ENCODE assay signal across 9 cellular contexts in the genomic region with DNA sequence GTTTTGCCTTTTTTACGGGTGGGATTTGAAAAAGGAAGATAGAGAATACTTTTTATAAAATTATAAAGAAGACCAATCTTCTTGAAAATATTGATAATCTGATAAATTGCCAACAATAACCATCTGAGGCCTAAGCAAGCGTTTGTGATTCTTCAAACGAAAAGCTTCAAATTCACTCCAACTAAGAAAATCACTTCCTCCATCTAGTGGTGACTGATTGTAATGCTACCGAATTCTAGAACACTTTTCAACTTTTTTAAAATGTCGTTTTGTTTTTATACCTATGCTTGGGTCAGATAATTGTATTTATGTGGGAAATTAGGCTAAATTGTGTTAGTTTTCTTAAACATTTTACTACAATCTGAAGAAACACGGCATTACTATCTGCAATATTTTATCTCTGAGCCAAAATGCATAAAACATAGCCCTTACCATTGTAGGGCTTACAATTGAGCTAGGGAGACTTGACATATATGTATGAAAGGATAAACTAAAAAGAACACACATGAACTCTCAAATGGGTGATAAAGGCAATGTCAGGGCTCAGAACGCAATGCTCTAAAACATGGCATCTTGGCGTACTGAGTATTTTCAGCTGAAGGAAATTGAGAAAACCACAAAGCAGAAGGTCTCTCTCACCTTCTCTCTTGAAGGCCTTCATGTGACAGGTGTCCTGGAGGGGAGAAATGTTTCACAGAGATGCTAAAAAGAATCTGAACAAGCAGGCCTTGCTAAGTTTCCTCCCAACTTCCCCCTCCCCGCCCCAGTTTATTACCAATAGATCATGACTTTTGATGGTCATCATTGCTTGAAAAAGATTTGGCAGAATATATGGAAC. TPM values are rescaled to one million over a fixed set of nuclear protein-coding genes. Genes with fewer than 3 reads are reported as not detected.
DNase-seq lines count a peak whose midpoint lies in the region; ATAC-seq, FAIRE-seq and TF ChIP-seq lines count a peak whose summit lies in the region.
"Had no signal": no experiment of that assay in that cellular context is flagged by ENCODE, and none has a peak within 500 bp of the region (broad histone marks: within the 10 kb centered on the region; RNA-seq: fewer than 3 reads in every experiment).

No MANE protein-coding gene starts in this region.

- WGBS in spleen, 5 donors, result 31 to 37% (median 34%) methylated on average over 9 of the region's 9 CpGs

- ATAC-seq in GM21723 (IDR thresholded peaks at IDR 0.05; ENCODE audit: unreplicated experiment), result peak; percentile 78
- ATAC-seq in T-helper 17 cell, result peak; percentile 69

- peak in 9 of 11 experiments; percentile 31 to 78 (median 64) for TF ChIP-seq CTCF in spleen (IDR thresholded peaks at IDR 0.05 in 8 of 11, conservative IDR thresholded peaks at IDR 0.05 in 3 of 11)

- peak; percentile 93 for FAIRE-seq in frontal cortex (lab: Jason Lieb, UNC)

- no peak overlapping the region for H3K4me3 ChIP-seq in spleen

- DNase-seq in SIG-M5 treated with dmso at 0.1 percent for 504 hours (lab: John Stamatoyannopoulos, UW; ENCODE audit: unreplicated experiment) (peak; percentile 37), SIG-M5 (lab: John Stamatoyannopoulos, UW) (no peak), NCI-H1105 treated with DMSO at 0.1 percent for 48 hours (lab: John Stamatoyannopoulos, UW) (peak; percentile 75), T-helper 17 cell (no peak), frontal cortex (ENCODE audit: low spot score in 2 of 2) (peak in 1 of 2 donors; percentile 24), spleen (no peak)
- no peak for DNase-seq in activated T-cell treated with anti-CD3 and anti-CD28 coated beads, Interleukin-2, amount 50 U/mL, for 24 hours

- H3K27ac Mint-ChIP-seq in T-helper 17 cell, result peak overlapping the region; percentile 83
- no peak overlapping the region for H3K27ac Mint-ChIP-seq in activated T-cell treated with anti-CD3 and anti-CD28 coated beads, Interleukin-2, amount 50 U/mL, for 24 hours

- H3K27me3 Mint-ChIP-seq in T-helper 17 cell, result no peaks in the 10 kb centered on the region
- no peaks in the 10 kb centered on the region for H3K27me3 Mint-ChIP-seq in activated T-cell treated with anti-CD3 and anti-CD28 coated beads, Interleukin-2, amount 50 U/mL, for 24 hours
- H3K27me3 Mint-ChIP-seq: central memory CD8-positive, alpha-beta T cell had no signal

- intact Hi-C loops in spleen (cut with DNase I; ENCODE audit: low total_unique reads), result loop anchor here (5.0 kb wide), 1 partner anchor 145 kb away; no protein-coding TSS in a partner anchor

- H3K36me3 ChIP-seq in spleen, result no peaks in the 10 kb centered on the region

- H3K4me1 Mint-ChIP-seq in T-helper 17 cell, result peaks cover 12% of the 10 kb centered on the region
- H3K4me1 Mint-ChIP-seq in activated T-cell treated with anti-CD3 and anti-CD28 coated beads, Interleukin-2, amount 50 U/mL, for 24 hours (ENCODE audit: low read depth), result peaks cover 11% of the 10 kb centered on the region

- H3K4me3 Mint-ChIP-seq in T-helper 17 cell, result peak overlapping the region; percentile 36
- no peak overlapping the region for H3K4me3 Mint-ChIP-seq in activated T-cell treated with anti-CD3 and anti-CD28 coated beads, Interleukin-2, amount 50 U/mL, for 24 hours
- H3K4me3 Mint-ChIP-seq: central memory CD8-positive, alpha-beta T cell had no signal

- no peak overlapping the region for H3K27ac ChIP-seq in spleen

- H3K4me1 ChIP-seq in spleen, result peaks cover 0 to 12% (median 2%) of the 10 kb centered on the region in 6 donors

- TF ChIP-seq POLR2A in spleen (IDR thresholded peaks at IDR 0.05), result no peak

- no peaks in the 10 kb centered on the region for H3K9me3 Mint-ChIP-seq in activated T-cell treated with anti-CD3 and anti-CD28 coated beads, Interleukin-2, amount 50 U/mL, for 24 hours
- H3K9me3 Mint-ChIP-seq: central memory CD8-positive, alpha-beta T cell had no signal

- H3K9me3 ChIP-seq in T-helper 17 cell (ENCODE audit: control insufficient read depth, low read length, poor library complexity, severe bottlenecking), result no peaks in the 10 kb centered on the region
- peaks cover 0 to 2% (median 0%) of the 10 kb centered on the region in 8 donors for H3K9me3 ChIP-seq in spleen

- no peaks in the 10 kb centered on the region for H3K27me3 ChIP-seq in spleen (replicated peaks in 1 of 7)

- no peaks in the 10 kb centered on the region for H3K36me3 Mint-ChIP-seq in T-helper 17 cell (ENCODE audit: low read depth)
- H3K36me3 Mint-ChIP-seq in activated T-cell treated with anti-CD3 and anti-CD28 coated beads, Interleukin-2, amount 50 U/mL, for 24 hours (ENCODE audit: low read depth), result no peaks in the 10 kb centered on the region

RNA-seq across cellular contexts. Expression of gene G2E3, which starts 36.8 kb away (rescaled TPM):
- total RNA-seq in T-helper 17 cell (10 to 100 TPM; 25.0 to 27.7 TPM), frontal cortex (42.8 TPM), spleen (10 to 100 TPM; 11.3 to 25.4 (median 21.3) TPM)
- polyA plus RNA-seq in spleen, result 1 to 10 TPM; 4.6 to 6.0 (median 4.6) TPM

Comparison
In these comparisons a context has a peak if more than half of its experiments do, and no peak if none do; other contexts are left out.
1. DNase-seq: peak in SIG-M5 treated with dmso at 0.1 percent for 504 hours (single experiment) and NCI-H1105 treated with DMSO at 0.1 percent for 48 hours (single experiment); none in SIG-M5 (single experiment), T-helper 17 cell (0 of 3), spleen (single experiment) and activated T-cell treated with anti-CD3 and anti-CD28 coated beads, Interleukin-2, amount 50 U/mL, for 24 hours (single experiment).